ENCODE assay signal across 8 cellular contexts in the genomic region with DNA sequence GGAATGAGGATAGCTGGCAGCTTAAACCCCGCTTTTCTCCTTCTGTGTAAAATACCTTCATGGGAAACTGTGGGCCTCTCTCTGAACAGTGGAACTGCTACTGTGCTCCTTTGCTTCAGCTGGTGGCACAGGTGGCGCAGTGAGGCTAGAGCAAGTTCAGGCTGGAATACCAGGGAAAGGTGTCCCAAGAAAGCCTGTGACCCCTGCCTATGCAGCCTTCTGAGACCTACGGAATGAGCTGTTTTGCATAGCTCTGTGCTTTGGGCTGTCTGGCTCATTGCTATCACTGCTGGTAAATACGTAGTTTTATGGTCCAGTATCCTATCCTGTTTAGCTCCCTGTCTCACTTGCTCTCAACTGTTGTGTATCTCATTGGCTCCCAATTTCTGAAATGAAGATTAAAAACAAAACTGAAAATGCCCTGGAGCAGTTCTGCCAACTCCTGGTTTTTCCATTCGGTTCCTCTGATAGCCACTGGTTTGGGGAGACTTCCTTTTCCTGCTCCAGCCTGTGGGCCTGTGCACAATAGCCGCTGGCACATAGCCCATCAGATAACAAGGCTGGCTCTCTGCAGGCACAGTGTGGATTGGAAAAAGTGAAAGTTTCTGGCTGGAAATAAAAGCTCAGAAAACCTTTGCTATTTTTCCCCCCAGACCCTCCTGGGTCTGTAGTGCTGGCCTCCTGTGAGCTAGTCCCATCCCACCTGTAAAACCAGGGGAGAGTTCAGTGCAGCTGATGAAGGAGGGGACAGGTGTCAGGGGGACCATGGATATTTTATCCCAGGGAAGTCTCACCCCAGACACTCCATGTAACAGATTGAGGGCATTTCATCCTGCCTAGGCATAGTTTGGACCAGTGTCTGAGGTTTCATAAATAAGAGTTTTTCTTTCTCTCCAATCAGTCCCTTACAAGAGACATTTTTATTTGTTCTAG. TPM values are rescaled to one million over a fixed set of nuclear protein-coding genes. Genes with fewer than 3 reads are reported as not detected.
A peak's percentile ranks its signal among the peaks of the same experiment; 100 is the strongest.
DNase-seq lines count a peak whose midpoint lies in the region; ATAC-seq and TF ChIP-seq lines count a peak whose summit lies in the region.

No MANE protein-coding gene starts in this region.

- peaks cover 13% of the 10 kb centered on the region for H3K4me1 Mint-ChIP-seq in stimulated activated memory B cell treated with anti-CD40 and anti-IgM and Interleukin-4, amounts not matched to agents 10 μg/mL and 1 μg/mL and 100 μg/mL, for 72 hours

- no peak for ATAC-seq in stimulated activated memory B cell treated with anti-CD40 and anti-IgM and Interleukin-4, amounts not matched to agents 10 μg/mL and 1 μg/mL and 100 μg/mL, for 72 hours
- ATAC-seq in HG02759 (IDR thresholded peaks at IDR 0.05; ENCODE audit: unreplicated experiment) (no peak), GM21717 (IDR thresholded peaks at IDR 0.05; ENCODE audit: unreplicated experiment) (no peak)

- H3K36me3 ChIP-seq in hepatocyte (replicated peaks; ENCODE audit: insufficient read depth, low read depth), result no peaks in the 10 kb centered on the region

- no peaks in the 10 kb centered on the region for H3K27me3 ChIP-seq in hepatocyte

- no peaks in the 10 kb centered on the region for H3K9me3 Mint-ChIP-seq in stimulated activated memory B cell treated with anti-CD40 and anti-IgM and Interleukin-4, amounts not matched to agents 10 μg/mL and 1 μg/mL and 100 μg/mL, for 72 hours

- peaks cover 30% of the 10 kb centered on the region for H3K36me3 Mint-ChIP-seq in stimulated activated memory B cell treated with anti-CD40 and anti-IgM and Interleukin-4, amounts not matched to agents 10 μg/mL and 1 μg/mL and 100 μg/mL, for 72 hours

- 58% methylated on average over 6 of the region's 6 CpGs for WGBS in hepatocyte (ENCODE audit: low lambda C conversion rate, missing lambda C conversion rate)

- peak overlapping the region; percentile 49 for H3K27ac Mint-ChIP-seq in stimulated activated memory B cell treated with anti-CD40 and anti-IgM and Interleukin-4, amounts not matched to agents 10 μg/mL and 1 μg/mL and 100 μg/mL, for 72 hours

- no peaks in the 10 kb centered on the region for H3K9me2 ChIP-seq in hepatocyte (replicated peaks; ENCODE audit: insufficient read depth)

- no peak overlapping the region for H2AFZ ChIP-seq in hepatocyte

- peaks cover 24% of the 10 kb centered on the region for H3K4me1 ChIP-seq in hepatocyte (ENCODE audit: insufficient read depth)

- no peak overlapping the region for H3K4me3 ChIP-seq in astrocyte of the cerebellum (ENCODE audit: low read depth, low read length)
- H3K4me3 ChIP-seq in hepatocyte, result no peak overlapping the region

- peak overlapping the region; percentile 52 for H3K4me2 ChIP-seq in hepatocyte

- TF ChIP-seq CTCF in astrocyte of the cerebellum (IDR thresholded peaks at IDR 0.05; ENCODE audit: low read depth, low read length, missing control alignments), result no peak
- no peak for TF ChIP-seq CTCF in hepatocyte (IDR thresholded peaks at IDR 0.05; ENCODE audit: poor library complexity)

- in situ Hi-C loops in astrocyte of the cerebellum (cut with HindIII; ENCODE audit: low sequenced_read_pairs), result loop anchor here (5.0 kb wide), 1 partner anchor 54 kb away; the partner anchor contains the start of gene MAP3K3

- H3K4me3 Mint-ChIP-seq in stimulated activated memory B cell treated with anti-CD40 and anti-IgM and Interleukin-4, amounts not matched to agents 10 μg/mL and 1 μg/mL and 100 μg/mL, for 72 hours, result no peak overlapping the region

- peak overlapping the region; percentile 63 for H3K27ac ChIP-seq in hepatocyte

- H3K9me3 ChIP-seq in hepatocyte (ENCODE audit: low read depth), result no peaks in the 10 kb centered on the region

- no peaks in the 10 kb centered on the region for H3K79me2 ChIP-seq in hepatocyte

- H4K20me1 ChIP-seq in hepatocyte (ENCODE audit: insufficient read depth, poor library complexity, severe bottlenecking), result no peaks in the 10 kb centered on the region

- peak; percentile 70 for DNase-seq in AG08396 (ENCODE audit: low spot score)
- peak; percentile 65 for DNase-seq in HuH-7.5 (ENCODE audit: low spot score)
- peak; percentile 90 for DNase-seq in astrocyte of the cerebellum (ENCODE audit: low read depth)
- DNase-seq in hepatocyte (ENCODE audit: low spot score), result peak; percentile 85
- no peak for DNase-seq in activated CD4-positive, alpha-beta T cell treated with anti-CD3 and anti-CD28 coated beads for 48 hours

- no peaks in the 10 kb centered on the region for H3K27me3 Mint-ChIP-seq in stimulated activated memory B cell treated with anti-CD40 and anti-IgM and Interleukin-4, amounts not matched to agents 10 μg/mL and 1 μg/mL and 100 μg/mL, for 72 hours

RNA-seq across cellular contexts. Expression of gene LIMD2, which starts 24.1 kb away (rescaled TPM):
- 14.5 and 20.7 TPM in 2 replicates for total RNA-seq in hepatocyte
- 31.1 and 35.3 TPM in 2 replicates for polyA plus RNA-seq in hepatocyte

RNA-seq across cellular contexts. Expression of gene MAP3K3, which starts 53.7 kb away (rescaled TPM):
- total RNA-seq in hepatocyte, result 13.4 and 15.6 TPM in 2 replicates
- polyA plus RNA-seq in hepatocyte, result 15.3 and 15.5 TPM in 2 replicates
